ENCODE assay signal across 8 cellular contexts in genomic region chr17:64306850-64307463, GRCh38. TPM values are rescaled to one million over a fixed set of nuclear protein-coding genes. Genes with fewer than 3 reads are reported as not detected.
A peak's percentile ranks its signal among the peaks of the same experiment; 100 is the strongest.
DNase-seq lines count a peak whose midpoint lies in the region; ATAC-seq and TF ChIP-seq lines count a peak whose summit lies in the region.

No MANE protein-coding gene starts in this region.

- H3K9me3 ChIP-seq in upper lobe of right lung, result no peaks in the 10 kb centered on the region

- DNase-seq in D341Med (ENCODE audit: low spot score) (peak; percentile 78), HUDEP-2 (lab: John Stamatoyannopoulos, UW; ENCODE audit: unreplicated experiment in 76 of 76) (peak in 52 of 76 experiments; percentile 1 to 66 (median 22)), RKO (ENCODE audit: low spot score) (peak; percentile 69), germinal center (ENCODE audit: low spot score) (peak; percentile 77), posterior cingulate gyrus (peak in 7 of 10 donors; percentile 40 to 88 (median 62)), upper lobe of right lung (peak; percentile 77)
- DNase-seq in activated T-helper 1 cell treated with anti-CD3 and anti-CD28 coated beads, Interleukin-2, amount 50 U/mL, for 16 hours (ENCODE audit: low read depth in 1 of 2, low spot score in 1 of 2), result peak; percentile 47 to 49

- peak; percentile 88 for TF ChIP-seq CTCF in upper lobe of right lung (IDR thresholded peaks at IDR 0.05)

- H3K27ac ChIP-seq in upper lobe of right lung, result no peak overlapping the region

- intact Hi-C loops in posterior cingulate gyrus (cut with DNase I) (loop anchor here (1.0 kb wide), 1 partner anchor 111 kb away; no protein-coding TSS in a partner anchor), upper lobe of right lung (cut with DNase I) (loop anchor here (5.0 kb wide), 1 partner anchor 110 kb away; no protein-coding TSS in a partner anchor)

- no peaks in the 10 kb centered on the region for H3K27me3 ChIP-seq in upper lobe of right lung

- peaks cover 25% of the 10 kb centered on the region for H3K4me1 ChIP-seq in upper lobe of right lung

- peak; percentile 76 for ATAC-seq in upper lobe of right lung
- no peak for ATAC-seq in HG02852 (IDR thresholded peaks at IDR 0.05; ENCODE audit: unreplicated experiment)

- H3K36me3 ChIP-seq in upper lobe of right lung, result no peaks in the 10 kb centered on the region

- H3K4me3 ChIP-seq in upper lobe of right lung, result no peak overlapping the region

RNA-seq across cellular contexts. Expression of gene TEX2, which starts 43.9 kb away (rescaled TPM):
- total RNA-seq in upper lobe of right lung, result 50.6 TPM

Comparison
In these comparisons a context has a peak if more than half of its experiments do, and no peak if none do; other contexts are left out.
1. DNase-seq: peak in every context shown above with its lines; median percentile 78 in D341Med; 77 in germinal center; 77 in upper lobe of right lung; 69 in RKO; 62 in posterior cingulate gyrus; 48 in activated T-helper 1 cell treated with anti-CD3 and anti-CD28 coated beads, Interleukin-2, amount 50 U/mL, for 16 hours; 22 in HUDEP-2.